24 cellular contexts compared by ENCODE assay signal in genomic region chr17:10072086-10072485, GRCh38.
"Had no signal": no experiment of that assay in that cellular context is flagged by ENCODE, and none has a peak within 500 bp of the region (broad histone marks: within the 10 kb centered on the region; RNA-seq: fewer than 3 reads in every experiment).

No MANE protein-coding gene starts in this region.

- H3K27me3 Mint-ChIP-seq: activated CD4-positive, alpha-beta T cell treated with anti-CD3 and anti-CD28 coated beads for 36 hours; activated CD4-positive, alpha-beta T cell treated with anti-CD3 and anti-CD28 coated beads, Interleukin-2, amount 10 ng/mL, durations not matched to agents 24 days and 14 days; activated naive CD4-positive, alpha-beta T cell treated with anti-CD3 and anti-CD28 coated beads, Interleukin-2, amount 10 ng/mL, durations not matched to agents 7 days and 5 days; activated naive CD8-positive, alpha-beta T cell treated with anti-CD3 and anti-CD28 coated beads, Interleukin-2, amount 10 ng/mL, durations not matched to agents 7 days and 5 days had no signal

- H3K27ac Mint-ChIP-seq: activated CD4-positive, alpha-beta memory T cell treated with anti-CD3 and anti-CD28 coated beads for 36 hours; activated CD4-positive, alpha-beta T cell treated with anti-CD3 and anti-CD28 coated beads for 36 hours; activated CD4-positive, alpha-beta T cell treated with anti-CD3 and anti-CD28 coated beads, Interleukin-2, amount 10 ng/mL, durations not matched to agents 24 days and 14 days; activated naive CD4-positive, alpha-beta T cell treated with anti-CD3 and anti-CD28 coated beads, Interleukin-2, amount 10 ng/mL, durations not matched to agents 7 days and 5 days; activated naive CD4-positive, alpha-beta T cell treated with anti-CD3 and anti-CD28 coated beads, Interleukin-2, amount 50 U/mL, for 72 hours; activated naive CD8-positive, alpha-beta T cell treated with anti-CD3 and anti-CD28 coated beads, Interleukin-2, amount 10 ng/mL, durations not matched to agents 7 days and 5 days; activated T-cell treated with anti-CD3 and anti-CD28 coated beads, Interleukin-2, amount 50 U/mL, for 24 hours; activated T-cell treated with anti-CD3 and anti-CD28 coated beads, Interleukin-2, amount 50 U/mL, for 72 hours had no signal

- ATAC-seq: activated CD4-positive, alpha-beta T cell treated with anti-CD3 and anti-CD28 coated beads for 36 hours; activated naive CD4-positive, alpha-beta T cell treated with anti-CD3 and anti-CD28 coated beads, Interleukin-2, amount 50 U/mL, for 72 hours; activated T-cell treated with anti-CD3 and anti-CD28 coated beads, Interleukin-2, amount 50 U/mL, for 72 hours had no signal

- H3K4me1 Mint-ChIP-seq: activated CD4-positive, alpha-beta T cell treated with anti-CD3 and anti-CD28 coated beads for 36 hours; activated CD4-positive, alpha-beta T cell treated with anti-CD3 and anti-CD28 coated beads, Interleukin-2, amount 10 ng/mL, durations not matched to agents 24 days and 14 days; activated naive CD4-positive, alpha-beta T cell treated with anti-CD3 and anti-CD28 coated beads, Interleukin-2, amount 10 ng/mL, durations not matched to agents 7 days and 5 days; activated naive CD8-positive, alpha-beta T cell treated with anti-CD3 and anti-CD28 coated beads, Interleukin-2, amount 10 ng/mL, durations not matched to agents 7 days and 5 days had no signal

- H3K9me3 ChIP-seq: breast epithelium had no signal

- H3K9me3 Mint-ChIP-seq: activated CD4-positive, alpha-beta T cell treated with anti-CD3 and anti-CD28 coated beads, Interleukin-2, amount 10 ng/mL, durations not matched to agents 24 days and 14 days; activated naive CD4-positive, alpha-beta T cell treated with anti-CD3 and anti-CD28 coated beads, Interleukin-2, amount 10 ng/mL, durations not matched to agents 7 days and 5 days; activated naive CD8-positive, alpha-beta T cell treated with anti-CD3 and anti-CD28 coated beads, Interleukin-2, amount 10 ng/mL, durations not matched to agents 7 days and 5 days; activated T-cell treated with anti-CD3 and anti-CD28 coated beads, Interleukin-2, amount 50 U/mL, for 72 hours had no signal

- H3K36me3 Mint-ChIP-seq: activated CD4-positive, alpha-beta memory T cell treated with anti-CD3 and anti-CD28 coated beads for 36 hours; activated naive CD4-positive, alpha-beta T cell treated with anti-CD3 and anti-CD28 coated beads, Interleukin-2, amount 10 ng/mL, durations not matched to agents 7 days and 5 days; activated naive CD4-positive, alpha-beta T cell treated with anti-CD3 and anti-CD28 coated beads, Interleukin-2, amount 50 U/mL, for 72 hours; activated naive CD8-positive, alpha-beta T cell treated with anti-CD3 and anti-CD28 coated beads, Interleukin-2, amount 10 ng/mL, durations not matched to agents 7 days and 5 days; brain had no signal

- H3K36me3 ChIP-seq: ascending aorta, breast epithelium, cardiac muscle cell had no signal

- H3K4me3 Mint-ChIP-seq: activated CD4-positive, alpha-beta memory T cell treated with anti-CD3 and anti-CD28 coated beads for 36 hours; activated CD4-positive, alpha-beta T cell treated with anti-CD3 and anti-CD28 coated beads for 36 hours; activated CD4-positive, alpha-beta T cell treated with anti-CD3 and anti-CD28 coated beads, Interleukin-2, amount 10 ng/mL, durations not matched to agents 24 days and 14 days; activated naive CD4-positive, alpha-beta T cell treated with anti-CD3 and anti-CD28 coated beads, Interleukin-2, amount 10 ng/mL, durations not matched to agents 7 days and 5 days; activated naive CD8-positive, alpha-beta T cell treated with anti-CD3 and anti-CD28 coated beads, Interleukin-2, amount 10 ng/mL, durations not matched to agents 7 days and 5 days; activated T-cell treated with anti-CD3 and anti-CD28 coated beads, Interleukin-2, amount 50 U/mL, for 24 hours; activated T-cell treated with anti-CD3 and anti-CD28 coated beads, Interleukin-2, amount 50 U/mL, for 72 hours; brain had no signal

- H3K27me3 ChIP-seq: ascending aorta, breast epithelium, cardiac muscle cell had no signal

- H3K4me3 ChIP-seq: ascending aorta, breast epithelium, cardiac muscle cell had no signal

- DNase-seq: activated CD4-positive, alpha-beta memory T cell treated with anti-CD3 and anti-CD28 coated beads for 36 hours; activated CD4-positive, alpha-beta T cell treated with anti-CD3 and anti-CD28 coated beads for 36 hours; activated CD4-positive, alpha-beta T cell treated with anti-CD3 and anti-CD28 coated beads, Interleukin-2, amount 10 ng/mL, durations not matched to agents 24 days and 14 days; activated CD4-positive, CD25-positive, alpha-beta regulatory T cell; activated CD4-positive, CD25-positive, alpha-beta regulatory T cell treated with anti-CD3 and anti-CD28 coated beads, Interleukin-2, amount 50 U/mL, for 72 hours; activated CD8-positive, alpha-beta memory T cell treated with anti-CD3 and anti-CD28 coated beads, Interleukin-2, amount 50 U/mL, for 48 hours; activated gamma-delta T cell; activated naive CD4-positive, alpha-beta T cell; activated naive CD4-positive, alpha-beta T cell treated with anti-CD3 and anti-CD28 coated beads, Interleukin-2, amount 10 ng/mL, durations not matched to agents 7 days and 5 days; activated naive CD8-positive, alpha-beta T cell treated with anti-CD3 and anti-CD28 coated beads, Interleukin-2, amount 10 ng/mL, durations not matched to agents 7 days and 5 days; activated T-cell treated with anti-CD3 and anti-CD28 coated beads for 4 hours; activated T-cell treated with anti-CD3 and anti-CD28 coated beads, Interleukin-2, amount 50 U/mL, for 24 hours; activated T-cell treated with anti-CD3 and anti-CD28 coated beads, Interleukin-2, amount 50 U/mL, for 72 hours; cortex of kidney; effector CD8-positive, alpha-beta T cell; foreskin fibroblast; head of caudate nucleus; T-helper 2 cell had no signal

- H3K27ac ChIP-seq: ascending aorta, cardiac muscle cell, epithelial cell of prostate had no signal

- H3K4me1 ChIP-seq: ascending aorta, breast epithelium had no signal
